In genomic region chr1:108779455-108779854, GRCh38 we compare ENCODE assay signal across 8 cellular contexts.
"Had no signal": no experiment of that assay in that cellular context is flagged by ENCODE, and none has a peak within 500 bp of the region (broad histone marks: within the 10 kb centered on the region; RNA-seq: fewer than 3 reads in every experiment).

No MANE protein-coding gene starts in this region.

- H3K4me3 ChIP-seq: K562 had no signal

- H3K27me3 Mint-ChIP-seq: IgD-negative memory B cell had no signal

- H3K27ac ChIP-seq: HL-60 had no signal

- H3K4me3 Mint-ChIP-seq: IgD-negative memory B cell had no signal

- ATAC-seq: HepG2, K562 had no signal

- FAIRE-seq: HepG2, HTR-8/SVneo, K562 had no signal

- H3K4me1 Mint-ChIP-seq: IgD-negative memory B cell had no signal

- DNase-seq: IMR-90, KBM-7, KG1 had no signal

- H3K27ac Mint-ChIP-seq: IgD-negative memory B cell had no signal
